11 cellular contexts compared by ENCODE assay signal in the genomic region with DNA sequence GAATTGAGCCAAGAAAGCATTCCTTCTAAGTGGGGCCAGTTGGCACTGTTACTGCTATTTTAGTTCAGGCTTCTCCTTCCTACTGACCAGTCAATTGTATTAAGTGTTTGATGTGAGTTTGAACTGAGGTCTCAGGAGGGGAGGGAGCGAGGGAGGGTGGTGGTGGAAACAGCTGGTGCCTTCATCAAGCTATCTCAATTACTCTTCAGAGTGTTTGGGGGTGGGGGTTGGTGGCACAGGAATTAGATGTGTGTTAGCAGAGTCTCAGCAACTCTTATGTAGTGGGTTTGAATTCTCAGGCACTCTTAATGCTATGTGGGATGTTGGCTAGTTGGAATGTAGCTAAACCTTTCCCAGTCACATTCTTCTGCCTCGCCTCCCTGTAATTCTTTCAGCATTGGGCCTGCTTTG. TPM values are rescaled to one million over a fixed set of nuclear protein-coding genes. Genes with fewer than 3 reads are reported as not detected.
DNase-seq lines count a peak whose midpoint lies in the region; ATAC-seq and TF ChIP-seq lines count a peak whose summit lies in the region.
"Had no signal": no experiment of that assay in that cellular context is flagged by ENCODE, and none has a peak within 500 bp of the region (broad histone marks: within the 10 kb centered on the region; RNA-seq: fewer than 3 reads in every experiment).

No MANE protein-coding gene starts in this region.

- H3K4me3 ChIP-seq in dorsolateral prefrontal cortex (peak overlapping the region in 24 of 59 donors; percentile 1 to 44 (median 20)), mucosa of rectum (ENCODE audit: low read length in 2 of 2) (peak overlapping the region; percentile 12 to 37), upper lobe of left lung (peak overlapping the region in 2 of 4 donors; percentile 24)

- peak overlapping the region in 50 of 59 donors; percentile 0 to 95 (median 56) for H3K27ac ChIP-seq in dorsolateral prefrontal cortex
- peak overlapping the region; percentile 94 to 95 for H3K27ac ChIP-seq in mucosa of rectum (ENCODE audit: low read depth in 2 of 2, low read length in 2 of 2)
- peak overlapping the region; percentile 84 to 93 (median 87) for H3K27ac ChIP-seq in upper lobe of left lung

- ATAC-seq in upper lobe of left lung (ENCODE audit: low FRiP score in 2 of 2): peak in 1 of 2 donors; percentile 64
- no peak for ATAC-seq in stimulated activated naive CD8-positive, alpha-beta T cell treated with anti-CD3 and anti-CD28 coated beads, Interleukin-15, amount 100 ng/mL, for 72 hours
- ATAC-seq: natural killer cell treated with Interleukin-12 subunit alpha and Interleukin-12 subunit beta and Interleukin-15 and Interleukin-18, amount 100 ng/mL, for 72 hours; stimulated activated naive CD8-positive, alpha-beta T cell treated with anti-CD3 and anti-CD28 coated beads, Interleukin-15, Interleukin-2, amounts not matched to agents 100 U/mL and 50 U/mL, for 24 hours had no signal

- H3K27me3 ChIP-seq in dorsolateral prefrontal cortex: no peaks in the 10 kb centered on the region
- no peaks in the 10 kb centered on the region for H3K27me3 ChIP-seq in mucosa of rectum (ENCODE audit: control insufficient read depth in 2 of 2, insufficient read depth in 2 of 2, low read length in 2 of 2)
- H3K27me3 ChIP-seq in upper lobe of left lung: no peaks in the 10 kb centered on the region

- peaks cover 21% of the 10 kb centered on the region for H3K4me1 Mint-ChIP-seq in stimulated activated naive CD8-positive, alpha-beta T cell treated with anti-CD3 and anti-CD28 coated beads, Interleukin-15, amount 100 ng/mL, for 72 hours

- no peak overlapping the region for H3K4me3 Mint-ChIP-seq in stimulated activated naive CD8-positive, alpha-beta T cell treated with anti-CD3 and anti-CD28 coated beads, Interleukin-15, amount 100 ng/mL, for 72 hours
- H3K4me3 Mint-ChIP-seq: natural killer cell treated with Interleukin-12 subunit alpha and Interleukin-12 subunit beta and Interleukin-15 and Interleukin-18, amount 100 ng/mL, for 72 hours had no signal

- no peaks in the 10 kb centered on the region for H3K27me3 Mint-ChIP-seq in stimulated activated naive CD8-positive, alpha-beta T cell treated with anti-CD3 and anti-CD28 coated beads, Interleukin-15, amount 100 ng/mL, for 72 hours
- H3K27me3 Mint-ChIP-seq: natural killer cell treated with Interleukin-12 subunit alpha and Interleukin-12 subunit beta and Interleukin-15 and Interleukin-18, amount 100 ng/mL, for 72 hours had no signal

- H3K36me3 ChIP-seq in mucosa of rectum (ENCODE audit: control insufficient read depth in 2 of 2, insufficient read depth in 2 of 2, low read length in 2 of 2) (no peaks in the 10 kb centered on the region), upper lobe of left lung (no peaks in the 10 kb centered on the region)

- H3K9me3 ChIP-seq in mucosa of rectum (ENCODE audit: control insufficient read depth in 2 of 2, low read length in 2 of 2) (no peaks in the 10 kb centered on the region), upper lobe of left lung (no peaks in the 10 kb centered on the region)

- H3K9ac ChIP-seq in mucosa of rectum (ENCODE audit: low read depth in 1 of 2, low read length in 2 of 2): peak overlapping the region in 1 of 2 donors; percentile 45

- H3K27ac Mint-ChIP-seq in stimulated activated naive CD8-positive, alpha-beta T cell treated with anti-CD3 and anti-CD28 coated beads, Interleukin-15, amount 100 ng/mL, for 72 hours: no peak overlapping the region
- H3K27ac Mint-ChIP-seq: natural killer cell treated with Interleukin-12 subunit alpha and Interleukin-12 subunit beta and Interleukin-15 and Interleukin-18, amount 100 ng/mL, for 72 hours had no signal

- no peak for TF ChIP-seq CTCF in dorsolateral prefrontal cortex (IDR thresholded peaks at IDR 0.05 in 54 of 56, conservative IDR thresholded peaks at IDR 0.05 in 2 of 56; ENCODE audit: low read depth in 1 of 56, partially characterized antibody in 56 of 56)
- TF ChIP-seq CTCF in upper lobe of left lung (IDR thresholded peaks at IDR 0.05): no peak

- WGBS in upper lobe of left lung, 2 donors: 42 to 44% methylated on average over 2 of the region's 2 CpGs

- no peak for TF ChIP-seq EP300 in upper lobe of left lung (IDR thresholded peaks at IDR 0.05)

- H3K9me3 Mint-ChIP-seq in stimulated activated naive CD8-positive, alpha-beta T cell treated with anti-CD3 and anti-CD28 coated beads, Interleukin-15, amount 100 ng/mL, for 72 hours: no peaks in the 10 kb centered on the region
- H3K9me3 Mint-ChIP-seq: natural killer cell treated with Interleukin-12 subunit alpha and Interleukin-12 subunit beta and Interleukin-15 and Interleukin-18, amount 100 ng/mL, for 72 hours had no signal

- peak; percentile 82 for DNase-seq in NCI-H82 (lab: John Stamatoyannopoulos, UW)
- no peak for DNase-seq in dorsolateral prefrontal cortex
- DNase-seq in upper lobe of left lung: no peak
- DNase-seq in stimulated activated naive CD8-positive, alpha-beta T cell treated with anti-CD3 and anti-CD28 coated beads, Interleukin-15, amount 100 ng/mL, for 72 hours: no peak
- no peak for DNase-seq in NCI-H1417 treated with DMSO at 0.1 percent for 48 hours (lab: John Stamatoyannopoulos, UW)
- DNase-seq in NOMO-1 treated with DMSO at 0.1 percent for 48 hours (lab: John Stamatoyannopoulos, UW; ENCODE audit: unreplicated experiment): no peak
- DNase-seq: NCI-H1417; stimulated activated naive CD8-positive, alpha-beta T cell treated with anti-CD3 and anti-CD28 coated beads, Interleukin-15, Interleukin-2, amounts not matched to agents 100 U/mL and 50 U/mL, for 24 hours had no signal

- peaks cover 53 to 82% of the 10 kb centered on the region in 2 donors for H3K4me1 ChIP-seq in mucosa of rectum (ENCODE audit: control insufficient read depth in 2 of 2, insufficient read depth in 2 of 2, low read length in 2 of 2)
- H3K4me1 ChIP-seq in upper lobe of left lung: peaks cover 79 to 100% (median 91%) of the 10 kb centered on the region in 4 donors

- no peak for TF ChIP-seq POLR2A in upper lobe of left lung (IDR thresholded peaks at IDR 0.05)

- intact Hi-C loops in dorsolateral prefrontal cortex (cut with DNase I): no loop called here

RNA-seq across cellular contexts. Expression of gene CTNND1, which starts 14.5 kb away (rescaled TPM):
- total RNA-seq in dorsolateral prefrontal cortex (100 to 1,000 TPM in 112 of 120 experiments, 10 to 100 TPM in 8; 92.0 to 159 (median 119) TPM), upper lobe of left lung (100 to 1,000 TPM; 136 to 232 (median 214) TPM)

RNA-seq across cellular contexts. Expression of gene BTBD18, which starts 24.5 kb away (rescaled TPM):
- not detected for total RNA-seq in dorsolateral prefrontal cortex
- total RNA-seq in upper lobe of left lung: not detected
- total RNA-seq: natural killer cell treated with Interleukin-12 subunit alpha and Interleukin-12 subunit beta and Interleukin-15 and Interleukin-18, amount 100 ng/mL, for 72 hours; T-helper 2 cell treated with Interferon-gamma antibody and Interleukin-4, amounts not matched to agents 100 ng/mL and 5 ng/mL, for 36 hours had no signal

RNA-seq across cellular contexts. Expression of gene SELENOH, which starts 34.8 kb away (rescaled TPM):
- 100 to 1,000 TPM in 43 of 120 experiments, 10 to 100 TPM in 77; 48.0 to 151 (median 93.6) TPM for total RNA-seq in dorsolateral prefrontal cortex
- total RNA-seq in upper lobe of left lung: 100 to 1,000 TPM in 5 of 6 donors, 10 to 100 TPM in 1; 56.6 to 138 (median 120) TPM
